In genomic region chr10:103781329-103782061, GRCh38 we compare ENCODE assay signal across 8 cellular contexts.
A peak's percentile ranks its signal among the peaks of the same experiment; 100 is the strongest.
DNase-seq lines count a peak whose midpoint lies in the region; ATAC-seq, FAIRE-seq and TF ChIP-seq lines count a peak whose summit lies in the region.

No MANE protein-coding gene starts in this region.

- CTCF ChIA-PET in GM10248 (lab: Yijun Ruan, JAX): interaction anchor here (0.8 to 2.4 kb wide), 12 partner anchors 9 to 104 kb away, joined by 3 to 7 read pairs (median 3); no protein-coding TSS in a partner anchor

- H3K4me3 ChIP-seq in WI38 (ENCODE audit: low read depth, low read length): no peak overlapping the region

- no peak for FAIRE-seq in D721Med (lab: Jason Lieb, UNC)

- POLR2A ChIA-PET in GM10248 (lab: Yijun Ruan, JAX): no interaction called here

- TF ChIP-seq CTCF in D721Med (IDR thresholded peaks at IDR 0.05; ENCODE audit: insufficient read depth, missing control alignments): peak; percentile 3
- TF ChIP-seq CTCF in WI38 (IDR thresholded peaks at IDR 0.05; ENCODE audit: low read depth, low read length): peak; percentile 68
- TF ChIP-seq CTCF in GM10248 (IDR thresholded peaks at IDR 0.05; ENCODE audit: control extremely low read depth, extremely low read depth, low read depth, missing control alignments): no peak

- ATAC-seq in GM21723 (IDR thresholded peaks at IDR 0.05; ENCODE audit: unreplicated experiment) (no peak), HG03045 (IDR thresholded peaks at IDR 0.05; ENCODE audit: unreplicated experiment) (no peak), GM21529 (IDR thresholded peaks at IDR 0.05; ENCODE audit: unreplicated experiment) (no peak)

- no peak for DNase-seq in D721Med (ENCODE audit: insufficient read length, low spot score)
- DNase-seq in HT1080 (ENCODE audit: low read depth): peak; percentile 100
- peak; percentile 37 to 72 for DNase-seq in lung microvascular endothelial cell (ENCODE audit: low read depth in 2 of 2)
- no peak for DNase-seq in GM10248 (ENCODE audit: extremely low spot score)

Comparison
In these comparisons a context has a peak if more than half of its experiments do, and no peak if none do; other contexts are left out.
1. DNase-seq: peak in HT1080 (single experiment) and lung microvascular endothelial cell (2 of 2); none in D721Med (single experiment) and GM10248 (single experiment).